In the genomic region with DNA sequence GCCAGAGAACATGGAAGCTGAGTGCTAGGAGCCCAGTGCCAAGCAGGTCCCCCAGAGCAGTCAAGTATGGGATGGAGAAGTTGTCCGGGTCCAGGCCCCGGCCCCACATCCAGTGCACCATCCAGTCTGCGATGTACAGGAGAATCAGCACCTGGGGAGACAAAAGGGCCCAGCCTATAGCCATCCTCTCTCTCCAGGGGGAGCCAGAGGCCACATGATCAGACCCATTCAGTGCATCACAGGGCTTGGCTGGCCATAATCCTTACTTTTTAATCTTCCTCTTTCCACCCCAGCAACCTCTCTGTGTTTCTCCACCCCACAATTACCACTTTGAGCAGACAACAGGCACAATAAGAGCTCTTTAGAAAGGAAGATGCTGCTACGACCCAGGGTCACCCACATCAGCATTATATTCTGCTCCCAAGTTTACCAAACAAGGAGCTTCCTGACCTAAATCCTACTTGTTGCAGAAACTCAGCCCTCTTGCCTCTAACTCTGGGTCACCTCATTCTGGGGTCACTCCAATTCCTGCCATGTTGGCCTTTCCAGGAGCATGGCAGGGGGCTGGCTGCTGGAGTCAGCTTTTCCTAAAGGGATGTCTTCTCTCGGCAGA, we compare ENCODE assay signal across 10 cellular contexts. TPM values are rescaled to one million over a fixed set of nuclear protein-coding genes. Genes with fewer than 3 reads are reported as not detected.
DNase-seq lines count a peak whose midpoint lies in the region; ATAC-seq lines count a peak whose summit lies in the region.
"Had no signal": no experiment of that assay in that cellular context is flagged by ENCODE, and none has a peak within 500 bp of the region (broad histone marks: within the 10 kb centered on the region; RNA-seq: fewer than 3 reads in every experiment).

No MANE protein-coding gene starts in this region.

- H3K27me3 ChIP-seq in aorta (ENCODE audit: control insufficient read depth in 1 of 2, insufficient read depth in 2 of 2, low read length in 1 of 2) = no peaks in the 10 kb centered on the region
- H3K27me3 ChIP-seq: BLaER1 treated with 17β-estradiol and CSF1 and Interleukin-3, amounts not matched to agents 10 nM and 100 nM had no signal

- no peaks in the 10 kb centered on the region for H3K4me1 Mint-ChIP-seq in activated T-cell treated with anti-CD3 and anti-CD28 coated beads, Interleukin-2, amount 50 U/mL, for 4 hours (ENCODE audit: low read depth)

- peaks cover 31% of the 10 kb centered on the region for H3K36me3 Mint-ChIP-seq in activated T-cell treated with anti-CD3 and anti-CD28 coated beads, Interleukin-2, amount 50 U/mL, for 4 hours (ENCODE audit: insufficient read depth)

- H3K36me3 ChIP-seq in aorta (ENCODE audit: control insufficient read depth in 1 of 2, insufficient read depth in 2 of 2, low read length in 1 of 2) = peaks cover 2 to 8% of the 10 kb centered on the region in 2 donors

- intact Hi-C loops in aorta (cut with DNase I) = loop anchor here (1.0 to 5.0 kb wide), 4 partner anchors 126 to 316 kb away; no protein-coding TSS in a partner anchor

- H3K27me3 Mint-ChIP-seq in activated T-cell treated with anti-CD3 and anti-CD28 coated beads, Interleukin-2, amount 50 U/mL, for 4 hours (ENCODE audit: low read depth) = no peaks in the 10 kb centered on the region

- H3K4me3 Mint-ChIP-seq in activated T-cell treated with anti-CD3 and anti-CD28 coated beads, Interleukin-2, amount 50 U/mL, for 4 hours = no peak overlapping the region

- H3K9me3 ChIP-seq in aorta (ENCODE audit: control insufficient read depth, low read length) = no peaks in the 10 kb centered on the region
- H3K9me3 ChIP-seq: BLaER1 treated with 17β-estradiol and CSF1 and Interleukin-3, amounts not matched to agents 10 nM and 100 nM had no signal

- no peak overlapping the region for H3K4me3 ChIP-seq in aorta (ENCODE audit: low read length in 2 of 2)
- H3K4me3 ChIP-seq: BLaER1 treated with 17β-estradiol and CSF1 and Interleukin-3, amounts not matched to agents 10 nM and 100 nM had no signal

- no peaks in the 10 kb centered on the region for H3K9me3 Mint-ChIP-seq in activated T-cell treated with anti-CD3 and anti-CD28 coated beads, Interleukin-2, amount 50 U/mL, for 4 hours

- no peak overlapping the region for H3K27ac ChIP-seq in aorta (ENCODE audit: low read depth in 1 of 2, low read length in 2 of 2)

- DNase-seq in NCI-H2029 treated with DMSO at 0.1 percent for 48 hours (lab: John Stamatoyannopoulos, UW) (peak; percentile 26), NCI-H2029 (lab: John Stamatoyannopoulos, UW) (no peak), NOMO-1 treated with DMSO at 0.1 percent for 48 hours (lab: John Stamatoyannopoulos, UW; ENCODE audit: unreplicated experiment) (peak; percentile 69), fibroblast of peridontal ligament (ENCODE audit: extremely low read depth) (peak; percentile 59), nucleus accumbens (lab: John Stamatoyannopoulos, UW) (peak in 49 of 56 donors; percentile 9 to 85 (median 54)), aorta (peak; percentile 71 to 80)
- DNase-seq in activated T-cell treated with anti-CD3 and anti-CD28 coated beads, Interleukin-2, amount 50 U/mL, for 4 hours = peak; percentile 54

- 54 to 65% methylated on average over 5 of the region's 5 CpGs for WGBS in aorta, 2 donors

- H3K4me1 ChIP-seq in aorta (ENCODE audit: control insufficient read depth in 1 of 2, insufficient read depth in 2 of 2, low read length in 2 of 2) = no peaks in the 10 kb centered on the region

- peak; percentile 42 for ATAC-seq in HG03442 (IDR thresholded peaks at IDR 0.05; ENCODE audit: unreplicated experiment)
- peak; percentile 90 to 91 for ATAC-seq in activated T-cell treated with anti-CD3 and anti-CD28 coated beads, Interleukin-2, amount 50 U/mL, for 4 hours
- peak; percentile 87 for ATAC-seq in aorta (ENCODE audit: low FRiP score)

RNA-seq across cellular contexts. Expression of gene RAB29, which starts 16.4 kb away (rescaled TPM):
- total RNA-seq in activated T-cell treated with anti-CD3 and anti-CD28 coated beads, Interleukin-2, amount 50 U/mL, for 4 hours = 10 to 100 TPM; 14.6 to 23.0 (median 19.0) TPM
- total RNA-seq in aorta = 10 to 100 TPM; 19.5 to 38.9 TPM
- polyA plus RNA-seq in aorta = 10 to 100 TPM; 27.2 to 36.8 TPM

RNA-seq across cellular contexts. Expression of gene SLC41A1, which starts 21.3 kb away (rescaled TPM):
- total RNA-seq in activated T-cell treated with anti-CD3 and anti-CD28 coated beads, Interleukin-2, amount 50 U/mL, for 4 hours = 10 to 100 TPM; 32.2 to 36.6 (median 32.4) TPM
- 10 to 100 TPM; 36.2 to 40.3 TPM for total RNA-seq in aorta
- 10 to 100 TPM in 1 of 2 donors, 1 to 10 TPM in 1; 7.3 to 24.7 TPM for polyA plus RNA-seq in aorta

RNA-seq across cellular contexts. Expression of gene NUCKS1, which starts 41.7 kb away (rescaled TPM):
- total RNA-seq in activated T-cell treated with anti-CD3 and anti-CD28 coated beads, Interleukin-2, amount 50 U/mL, for 4 hours = 100 to 1,000 TPM in 1 of 3 donors, 10 to 100 TPM in 2; 84.5 to 107 (median 93.4) TPM
- 100 to 1,000 TPM; 145 to 158 TPM for total RNA-seq in aorta
- polyA plus RNA-seq in aorta = 10 to 100 TPM; 47.1 to 47.6 TPM

RNA-seq across cellular contexts. Expression of gene PM20D1, which starts 58.3 kb away (rescaled TPM):
- total RNA-seq in activated T-cell treated with anti-CD3 and anti-CD28 coated beads, Interleukin-2, amount 50 U/mL, for 4 hours = under 1 TPM in 2 of 3 donors, not detected in 1; 0.20 to 0.24 TPM
- 1 to 10 TPM in 1 of 2 donors, under 1 TPM in 1; 0.19 to 1.1 TPM for total RNA-seq in aorta
- under 1 TPM in 1 of 2 donors, not detected in 1; 0.63 TPM for polyA plus RNA-seq in aorta
- polyA plus RNA-seq: esophagus had no signal
